In genomic region chr11:3841426-3842304, GRCh38 we compare ENCODE assay signal across 8 cellular contexts. TPM values are rescaled to one million over a fixed set of nuclear protein-coding genes. Genes with fewer than 3 reads are reported as not detected.
A peak's percentile ranks its signal among the peaks of the same experiment; 100 is the strongest.
DNase-seq lines count a peak whose midpoint lies in the region; ATAC-seq and TF ChIP-seq lines count a peak whose summit lies in the region.

No MANE protein-coding gene starts in this region.

- DNase-seq in AG04450 (ENCODE audit: low read depth, low spot score) = peak; percentile 38
- DNase-seq in NCI-H1694 treated with DMSO at 0.1 percent for 48 hours (lab: John Stamatoyannopoulos, UW) = peak; percentile 57
- DNase-seq in T-helper 2 cell treated with Interferon-gamma antibody and Interleukin-4, amounts not matched to agents 5 μg/mL and 100 μg/mL, for 36 hours (ENCODE audit: low spot score) = peak; percentile 96
- DNase-seq in MCF 10A (ENCODE audit: unreplicated experiment) = peak; percentile 88
- DNase-seq in iPS-NIHi11 (ENCODE audit: low spot score) = peak; percentile 80

- peak overlapping the region; percentile 65 to 77 (median 76) for H3K9ac ChIP-seq in skeletal muscle tissue (ENCODE audit: low read depth in 1 of 3, low read length in 3 of 3)

- H3K4me1 ChIP-seq in skeletal muscle tissue (ENCODE audit: control insufficient read depth in 3 of 3, insufficient read depth in 3 of 3, low read length in 3 of 3) = peaks cover 14 to 32% (median 27%) of the 10 kb centered on the region in 3 donors

- H3K27me3 Mint-ChIP-seq in T-helper 2 cell treated with Interferon-gamma antibody and Interleukin-4, amounts not matched to agents 5 μg/mL and 100 μg/mL, for 36 hours (ENCODE audit: low read depth) = no peaks in the 10 kb centered on the region
- no peaks in the 10 kb centered on the region for H3K27me3 Mint-ChIP-seq in MCF 10A (ENCODE audit: insufficient read depth, unreplicated experiment)

- ATAC-seq in GM18508 (IDR thresholded peaks at IDR 0.05; ENCODE audit: insufficient read depth, unreplicated experiment) (peak; percentile 44), HG02970 (IDR thresholded peaks at IDR 0.05; ENCODE audit: low FRiP score, unreplicated experiment) (peak; percentile 59)

- H3K4me3 Mint-ChIP-seq in T-helper 2 cell treated with Interferon-gamma antibody and Interleukin-4, amounts not matched to agents 5 μg/mL and 100 μg/mL, for 36 hours = peak overlapping the region; percentile 85
- peak overlapping the region; percentile 80 for H3K4me3 Mint-ChIP-seq in MCF 10A (ENCODE audit: unreplicated experiment)

- no peaks in the 10 kb centered on the region for H3K36me3 ChIP-seq in skeletal muscle tissue (ENCODE audit: control insufficient read depth in 3 of 3, insufficient read depth in 3 of 3, low read length in 3 of 3)

- H3K4me1 Mint-ChIP-seq in T-helper 2 cell treated with Interferon-gamma antibody and Interleukin-4, amounts not matched to agents 5 μg/mL and 100 μg/mL, for 36 hours (ENCODE audit: low read depth) = peaks cover 41% of the 10 kb centered on the region
- peaks cover 22% of the 10 kb centered on the region for H3K4me1 Mint-ChIP-seq in MCF 10A (ENCODE audit: insufficient read depth, unreplicated experiment)

- intact Hi-C loops in MCF 10A (cut with micrococcal nuclease) = loop anchor here (1.0 kb wide), 1 partner anchor 44 kb away; the partner anchor contains the start of gene NUP98

- H3K9me3 ChIP-seq in AG04450 (ENCODE audit: control insufficient read depth, insufficient read depth, low read length) (no peaks in the 10 kb centered on the region; the same call in 1 of the 2 replicates), skeletal muscle tissue (ENCODE audit: control insufficient read depth in 3 of 3, low read length in 3 of 3) (no peaks in the 10 kb centered on the region)

- peak overlapping the region; percentile 72 for H3K4me3 ChIP-seq in AG04450 (ENCODE audit: low read depth, low read length)
- H3K4me3 ChIP-seq in skeletal muscle tissue (ENCODE audit: low read length in 3 of 3) = peak overlapping the region; percentile 68 to 70 (median 69)

- CTCF ChIA-PET in AG04450 (lab: Charles Lee) = interaction anchor here (0.6 to 27.6 kb wide), 52 partner anchors 9 to 1487 kb away, joined by 3 to 1559 read pairs (median 4); partner anchors contain the start of genes OR51G2, PGAP2 and STIM1
- CTCF ChIA-PET in MCF 10A (lab: Yijun Ruan, JAX) = interaction anchor here (0.6 to 20.5 kb wide), 32 partner anchors 9 to 263 kb away, joined by 3 to 1105 read pairs (median 4); partner anchors contain the start of genes PGAP2 and STIM1

- BruUV-seq in MCF 10A (replicated peaks; lab: Mats Ljungman, UMichigan) = TSS peak; percentile 86

- peak overlapping the region; percentile 89 for H3K27ac ChIP-seq in AG04450 (ENCODE audit: low read depth, low read length)
- H3K27ac ChIP-seq in skeletal muscle tissue (ENCODE audit: low read depth, low read length) = peak overlapping the region; percentile 91

- H3K36me3 Mint-ChIP-seq in T-helper 2 cell treated with Interferon-gamma antibody and Interleukin-4, amounts not matched to agents 5 μg/mL and 100 μg/mL, for 36 hours (ENCODE audit: low read depth) = peaks cover 23% of the 10 kb centered on the region
- no peaks in the 10 kb centered on the region for H3K36me3 Mint-ChIP-seq in MCF 10A (ENCODE audit: insufficient read depth, unreplicated experiment)

- TF ChIP-seq CTCF in AG04450 (IDR thresholded peaks at IDR 0.05; ENCODE audit: low read depth, low read length) = peak; percentile 84
- peak; percentile 71 for TF ChIP-seq CTCF in MCF 10A (IDR thresholded peaks at IDR 0.05; ENCODE audit: unreplicated experiment)

- H3K27me3 ChIP-seq in AG04450 (ENCODE audit: control insufficient read depth, insufficient read depth, low read length) (no peaks in the 10 kb centered on the region), skeletal muscle tissue (ENCODE audit: control insufficient read depth in 3 of 3, insufficient read depth in 3 of 3, low read length in 3 of 3) (no peaks in the 10 kb centered on the region)

- POLR2A ChIA-PET in AG04450 (lab: Yijun Ruan, JAX) (interaction anchor here (0.6 to 2.8 kb wide), 9 partner anchors 13 to 230 kb away, joined by 3 to 21 read pairs (median 4); partner anchors contain the start of genes ART1, PGAP2 and STIM1), MCF 10A (lab: Yijun Ruan, JAX) (interaction anchor here (0.6 to 2.9 kb wide), 13 partner anchors 10 to 252 kb away, joined by 3 to 45 read pairs (median 5); partner anchors contain the start of genes NUP98, PGAP2 and STIM1)

- no peaks in the 10 kb centered on the region for H3K9me3 Mint-ChIP-seq in T-helper 2 cell treated with Interferon-gamma antibody and Interleukin-4, amounts not matched to agents 5 μg/mL and 100 μg/mL, for 36 hours
- no peaks in the 10 kb centered on the region for H3K9me3 Mint-ChIP-seq in MCF 10A (ENCODE audit: unreplicated experiment)

- H3K27ac Mint-ChIP-seq in T-helper 2 cell treated with Interferon-gamma antibody and Interleukin-4, amounts not matched to agents 5 μg/mL and 100 μg/mL, for 36 hours = peak overlapping the region; percentile 98
- H3K27ac Mint-ChIP-seq in MCF 10A (ENCODE audit: low read depth, unreplicated experiment) = peak overlapping the region; percentile 62

RNA-seq across cellular contexts. Expression of gene RHOG, which starts 0.9 kb away (rescaled TPM):
- polyA plus RNA-seq in AG04450 (2011; rRNA removed) = 40.3 and 64.6 TPM in 2 replicates
- 74.9 and 104 TPM in 2 replicates for polyA minus RNA-seq in AG04450 (2011; rRNA and poly(A)+ RNA removed)
- total RNA-seq in MCF 10A (2022) (32.6 and 35.7 TPM in 2 replicates), skeletal muscle tissue (1.6 TPM)

RNA-seq across cellular contexts. Expression of gene STIM1, which starts 13.8 kb away (rescaled TPM):
- polyA plus RNA-seq in AG04450 (2011; rRNA removed) = 19.7 and 23.4 TPM in 2 replicates
- polyA minus RNA-seq in AG04450 (2011; rRNA and poly(A)+ RNA removed) = 45.9 and 48.9 TPM in 2 replicates
- total RNA-seq in MCF 10A (2022) (41.2 and 56.2 TPM in 2 replicates), skeletal muscle tissue (54.8 TPM)

RNA-seq across cellular contexts. Expression of gene PGAP2, which starts 33.3 kb away (rescaled TPM):
- 20.8 and 26.3 TPM in 2 replicates for polyA plus RNA-seq in AG04450 (2011; rRNA removed)
- 20.9 and 24.8 TPM in 2 replicates for polyA minus RNA-seq in AG04450 (2011; rRNA and poly(A)+ RNA removed)
- total RNA-seq in MCF 10A (2022) (27.2 and 28.2 TPM in 2 replicates), skeletal muscle tissue (8.9 TPM)

RNA-seq across cellular contexts. Expression of gene NUP98, which starts 44.3 kb away (rescaled TPM):
- 90.7 and 101 TPM in 2 replicates for polyA plus RNA-seq in AG04450 (2011; rRNA removed)
- polyA minus RNA-seq in AG04450 (2011; rRNA and poly(A)+ RNA removed) = 243 and 306 TPM in 2 replicates
- total RNA-seq in MCF 10A (2022) (79.4 and 83.7 TPM in 2 replicates), skeletal muscle tissue (75.2 TPM)

Comparison
In these comparisons a context has a peak if more than half of its experiments do, and no peak if none do; other contexts are left out.
1. Peak in every context shown above with its lines: DNase-seq, ATAC-seq, H3K4me3 ChIP-seq and H3K27ac ChIP-seq.
2. DNase-seq: peak in every context shown above with its lines; median percentile 96 in T-helper 2 cell treated with Interferon-gamma antibody and Interleukin-4, amounts not matched to agents 5 μg/mL and 100 μg/mL, for 36 hours; 88 in MCF 10A; 80 in iPS-NIHi11; 57 in NCI-H1694 treated with DMSO at 0.1 percent for 48 hours; 38 in AG04450.
3. RNA of gene RHOG, which starts 0.9 kb away (total RNA-seq): 32.6 to 35.7 TPM in MCF 10A; 1.6 TPM in skeletal muscle tissue (single experiment); every median in the first group is over 10 times any median in the second.